ENCODE assay signal across 8 cellular contexts in the genomic region with DNA sequence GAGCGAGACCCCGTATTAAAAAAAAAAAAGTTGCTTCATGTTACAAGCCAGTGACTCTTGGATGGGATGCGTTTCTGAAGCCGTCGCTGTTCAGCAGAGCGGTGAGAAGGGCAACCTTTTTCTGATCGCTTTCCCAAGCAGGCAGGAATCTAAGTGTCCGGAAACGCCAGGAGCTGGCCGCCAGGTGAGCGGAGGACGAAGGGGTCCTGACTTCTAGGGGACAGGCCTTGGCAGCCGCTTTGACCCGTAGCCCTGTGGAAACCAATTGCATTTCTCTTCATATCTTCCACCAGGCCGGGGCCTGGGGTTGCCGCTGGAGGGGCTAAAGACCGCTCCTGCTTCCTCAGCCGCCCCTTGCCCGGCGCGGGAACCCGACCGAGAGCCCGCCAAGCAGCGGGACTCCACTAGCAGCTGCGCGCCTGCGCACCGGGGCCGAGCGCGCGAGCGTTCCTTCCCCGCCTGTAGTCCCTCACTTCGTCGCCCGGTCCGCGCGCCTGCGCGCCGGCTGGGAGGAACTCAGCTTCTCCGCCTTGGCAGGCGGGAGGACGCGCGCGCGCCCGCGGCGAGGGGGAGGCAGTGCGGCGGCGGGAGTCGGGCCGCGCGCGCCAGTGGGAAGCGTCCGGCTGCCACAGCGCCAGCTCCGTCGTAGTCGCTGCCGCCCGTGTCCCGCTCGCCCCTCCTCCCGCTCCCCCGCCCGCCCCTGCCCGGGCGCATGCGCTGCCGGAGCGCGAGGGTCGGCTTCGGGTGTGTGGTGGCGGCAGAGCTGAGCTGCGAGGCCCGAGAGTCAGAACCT. TPM values are rescaled to one million over a fixed set of nuclear protein-coding genes. Genes with fewer than 3 reads are reported as not detected.
DNase-seq lines count a peak whose midpoint lies in the region; ATAC-seq and TF ChIP-seq lines count a peak whose summit lies in the region.

A gene with protein sequence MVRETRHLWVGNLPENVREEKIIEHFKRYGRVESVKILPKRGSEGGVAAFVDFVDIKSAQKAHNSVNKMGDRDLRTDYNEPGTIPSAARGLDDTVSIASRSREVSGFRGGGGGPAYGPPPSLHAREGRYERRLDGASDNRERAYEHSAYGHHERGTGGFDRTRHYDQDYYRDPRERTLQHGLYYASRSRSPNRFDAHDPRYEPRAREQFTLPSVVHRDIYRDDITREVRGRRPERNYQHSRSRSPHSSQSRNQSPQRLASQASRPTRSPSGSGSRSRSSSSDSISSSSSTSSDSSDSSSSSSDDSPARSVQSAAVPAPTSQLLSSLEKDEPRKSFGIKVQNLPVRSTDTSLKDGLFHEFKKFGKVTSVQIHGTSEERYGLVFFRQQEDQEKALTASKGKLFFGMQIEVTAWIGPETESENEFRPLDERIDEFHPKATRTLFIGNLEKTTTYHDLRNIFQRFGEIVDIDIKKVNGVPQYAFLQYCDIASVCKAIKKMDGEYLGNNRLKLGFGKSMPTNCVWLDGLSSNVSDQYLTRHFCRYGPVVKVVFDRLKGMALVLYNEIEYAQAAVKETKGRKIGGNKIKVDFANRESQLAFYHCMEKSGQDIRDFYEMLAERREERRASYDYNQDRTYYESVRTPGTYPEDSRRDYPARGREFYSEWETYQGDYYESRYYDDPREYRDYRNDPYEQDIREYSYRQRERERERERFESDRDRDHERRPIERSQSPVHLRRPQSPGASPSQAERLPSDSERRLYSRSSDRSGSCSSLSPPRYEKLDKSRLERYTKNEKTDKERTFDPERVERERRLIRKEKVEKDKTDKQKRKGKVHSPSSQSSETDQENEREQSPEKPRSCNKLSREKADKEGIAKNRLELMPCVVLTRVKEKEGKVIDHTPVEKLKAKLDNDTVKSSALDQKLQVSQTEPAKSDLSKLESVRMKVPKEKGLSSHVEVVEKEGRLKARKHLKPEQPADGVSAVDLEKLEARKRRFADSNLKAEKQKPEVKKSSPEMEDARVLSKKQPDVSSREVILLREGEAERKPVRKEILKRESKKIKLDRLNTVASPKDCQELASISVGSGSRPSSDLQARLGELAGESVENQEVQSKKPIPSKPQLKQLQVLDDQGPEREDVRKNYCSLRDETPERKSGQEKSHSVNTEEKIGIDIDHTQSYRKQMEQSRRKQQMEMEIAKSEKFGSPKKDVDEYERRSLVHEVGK (N-terminal part only) (plus strand): TSS at position 608 of the 793 bp plus-strand sequence. CDS start 361 bp downstream, outside the sequence.

- DNase-seq in DMS53 (lab: John Stamatoyannopoulos, UW) (peak; percentile 99), Panc1 (ENCODE audit: low read depth, low spot score) (peak; percentile 76)
- peak; percentile 97 for DNase-seq in activated T-cell treated with anti-CD3 and anti-CD28 coated beads, Interleukin-2, amount 50 U/mL, for 4 hours
- DNase-seq in stimulated activated CD8-positive, alpha-beta memory T cell treated with anti-CD3 and anti-CD28 coated beads, Interleukin-7, amount 100 ng/mL, for 1 hour (ENCODE audit: low read depth in 2 of 2): peak; percentile 94

- H3K9me3 ChIP-seq in Panc1 (ENCODE audit: control insufficient read depth, insufficient read depth, low read depth, low read length): no peaks in the 10 kb centered on the region
- H3K9me3 ChIP-seq in esophagus (ENCODE audit: control insufficient read depth in 2 of 2, insufficient read depth in 1 of 2, low read depth in 1 of 2, low read length in 1 of 2): no peaks in the 10 kb centered on the region
- H3K9me3 ChIP-seq in muscle layer of colon (ENCODE audit: low read length): no peaks in the 10 kb centered on the region

- H3K36me3 ChIP-seq in KMS-11 (ENCODE audit: insufficient read depth) (no peaks in the 10 kb centered on the region), Panc1 (ENCODE audit: control insufficient read depth, insufficient read depth, low read length) (peaks cover 4% of the 10 kb centered on the region; the same call in 1 of the 2 replicates), esophagus (ENCODE audit: control insufficient read depth in 2 of 2, insufficient read depth in 2 of 2, low read length in 1 of 2) (no peaks in the 10 kb centered on the region), muscle layer of colon (ENCODE audit: insufficient read depth, low read length) (no peaks in the 10 kb centered on the region)

- TF ChIP-seq CTCF in KMS-11 (conservative IDR thresholded peaks at IDR 0.05; ENCODE audit: low read depth, low read length): no peak
- TF ChIP-seq CTCF in Panc1 (IDR thresholded peaks at IDR 0.05): no peak

- peaks cover 47% of the 10 kb centered on the region for H3K4me1 ChIP-seq in KMS-11 (ENCODE audit: low read depth, poor library complexity, severe bottlenecking)
- peaks cover 32% of the 10 kb centered on the region for H3K4me1 ChIP-seq in Panc1 (ENCODE audit: control insufficient read depth, insufficient read depth, low read length)
- H3K4me1 ChIP-seq in esophagus (ENCODE audit: control insufficient read depth in 2 of 2, insufficient read depth in 2 of 2, low read length in 1 of 2): no peaks in the 10 kb centered on the region
- H3K4me1 ChIP-seq in muscle layer of colon (ENCODE audit: insufficient read depth, low read length): peaks cover 25% of the 10 kb centered on the region

- peak within 1 kb of the TSS; percentile 98 for H3K4me3 Mint-ChIP-seq in activated T-cell treated with anti-CD3 and anti-CD28 coated beads, Interleukin-2, amount 50 U/mL, for 4 hours

- BruUV-seq in Panc1 (replicated peaks; lab: Mats Ljungman, UMichigan): no TSS peak

- H3K9ac ChIP-seq in KMS-11 (peak within 1 kb of the TSS; percentile 80), muscle layer of colon (ENCODE audit: low read length) (peak within 1 kb of the TSS; percentile 96)

- H3K79me2 ChIP-seq in KMS-11 (ENCODE audit: insufficient read depth, low read depth): peaks cover 50% of the 10 kb centered on the region

- H3K36me3 Mint-ChIP-seq in activated T-cell treated with anti-CD3 and anti-CD28 coated beads, Interleukin-2, amount 50 U/mL, for 4 hours (ENCODE audit: insufficient read depth): peaks cover 4% of the 10 kb centered on the region

- no peaks in the 10 kb centered on the region for H3K9me3 Mint-ChIP-seq in activated T-cell treated with anti-CD3 and anti-CD28 coated beads, Interleukin-2, amount 50 U/mL, for 4 hours

- ATAC-seq in GM21737 (IDR thresholded peaks at IDR 0.05; ENCODE audit: unreplicated experiment): peak; percentile 62
- peak; percentile 87 for ATAC-seq in Panc1
- peak; percentile 84 to 85 for ATAC-seq in activated T-cell treated with anti-CD3 and anti-CD28 coated beads, Interleukin-2, amount 50 U/mL, for 4 hours

- no peaks in the 10 kb centered on the region for H4K20me1 ChIP-seq in KMS-11 (ENCODE audit: insufficient read depth)

- H3K4me3 ChIP-seq in KMS-11 (IDR thresholded peaks at IDR 0.05; ENCODE audit: insufficient read depth, low read depth, low read length): peak within 1 kb of the TSS; percentile 42
- peak within 1 kb of the TSS; percentile 98 for H3K4me3 ChIP-seq in Panc1 (ENCODE audit: low read depth in 2 of 2, low read length in 2 of 2)
- peak within 1 kb of the TSS; percentile 73 to 80 for H3K4me3 ChIP-seq in esophagus (ENCODE audit: low read depth in 1 of 2, low read length in 2 of 2)
- H3K4me3 ChIP-seq in muscle layer of colon (ENCODE audit: low read depth in 1 of 2, low read length in 2 of 2): peak within 1 kb of the TSS; percentile 57 to 96

- 1% methylated on average over 64 to 86 of the region's 86 CpGs for WGBS in esophagus, 2 donors

- no peaks in the 10 kb centered on the region for H3K27me3 Mint-ChIP-seq in activated T-cell treated with anti-CD3 and anti-CD28 coated beads, Interleukin-2, amount 50 U/mL, for 4 hours (ENCODE audit: low read depth)

- in situ Hi-C loops in Panc1 (cut with HindIII; ENCODE audit: low pct_unique_long_range_greater_than_20kb, low sequenced_read_pairs): no loop called here

- POLR2A ChIA-PET in Panc1 (lab: Charles Lee): interaction anchor here (0.5 to 1.2 kb wide), 9 partner anchors 8 to 642 kb away, joined by 3 to 12 read pairs (median 5); no protein-coding TSS in a partner anchor

- H2AFZ ChIP-seq in KMS-11 (ENCODE audit: low read depth): peak within 1 kb of the TSS; percentile 82

- intact Hi-C loops in Panc1 (cut with micrococcal nuclease; ENCODE audit: unreplicated experiment): no loop called here

- no peaks in the 10 kb centered on the region for H3K27me3 ChIP-seq in KMS-11 (ENCODE audit: insufficient read depth, low read depth)
- no peaks in the 10 kb centered on the region for H3K27me3 ChIP-seq in Panc1 (ENCODE audit: control insufficient read depth, insufficient read depth, low read length)
- no peaks in the 10 kb centered on the region for H3K27me3 ChIP-seq in esophagus (ENCODE audit: control insufficient read depth in 1 of 2, insufficient read depth in 2 of 2, low read length in 2 of 2)
- no peaks in the 10 kb centered on the region for H3K27me3 ChIP-seq in muscle layer of colon (ENCODE audit: control insufficient read depth in 1 of 2, insufficient read depth in 2 of 2, low read length in 2 of 2)

- H3K27ac ChIP-seq in KMS-11 (peak within 1 kb of the TSS; percentile 88), Panc1 (ENCODE audit: low read length) (peak within 1 kb of the TSS; percentile 99), esophagus (ENCODE audit: low read depth in 2 of 2, low read length in 1 of 2) (peak within 1 kb of the TSS; percentile 98 to 99), muscle layer of colon (ENCODE audit: low read depth, low read length) (peak within 1 kb of the TSS; percentile 77)

- CTCF ChIA-PET in Panc1 (lab: Charles Lee): interaction anchor here (0.6 kb wide), 2 partner anchors 55 to 65 kb away, joined by 4 read pairs; no protein-coding TSS in a partner anchor

- H3K4me1 Mint-ChIP-seq in activated T-cell treated with anti-CD3 and anti-CD28 coated beads, Interleukin-2, amount 50 U/mL, for 4 hours (ENCODE audit: low read depth): peaks cover 45% of the 10 kb centered on the region

- peak within 1 kb of the TSS; percentile 94 for H3K4me2 ChIP-seq in KMS-11

RNA-seq across cellular contexts. Expression of the gene that starts here (rescaled TPM):
- total RNA-seq in Panc1 (2021; ENCODE audit: unreplicated experiment): 58.3 TPM
- polyA plus RNA-seq in Panc1 (2012; ENCODE audit: insufficient read length): 36.5 TPM
- total RNA-seq in activated T-cell treated with anti-CD3 and anti-CD28 coated beads, Interleukin-2, amount 50 U/mL, for 4 hours: 10 to 100 TPM; 80.4 to 85.2 (median 82.1) TPM
- 10 to 100 TPM; 14.4 to 15.3 TPM for polyA plus RNA-seq in esophagus

Comparison
In these comparisons a context has a peak if more than half of its experiments do, and no peak if none do; other contexts are left out.
1. Peak in every context shown above with its lines: DNase-seq, ATAC-seq, H3K4me3 ChIP-seq and H3K27ac ChIP-seq.
2. H3K4me3 ChIP-seq: peak in every context shown above with its lines; median percentile 98 in Panc1; 76 in esophagus; 76 in muscle layer of colon; 42 in KMS-11.